In genomic region chr19:35388277-35389054, GRCh38 we compare ENCODE assay signal across 1 cellular context.
TF ChIP-seq lines count a peak whose summit lies in the region.

No MANE protein-coding gene starts in this region.

TF ChIP-seq in HepG2, 621 proteins besides CTCF, POLR2A, EP300 and RAD21 (continued from another document and continues in another):
- TF ChIP-seq PRDM10 (CRISPR knock-in tag; IDR thresholded peaks at IDR 0.05; ENCODE audit: low read depth): 0 out of 2 replicates have a peak, but pooled peaks have one; percentile 34
- no peak for TF ChIP-seq SNAPC5 (CRISPR knock-in tag; IDR thresholded peaks at IDR 0.05; ENCODE audit: borderline replicate concordance)
- 0 out of 2 replicates have a peak, but pooled peaks have one; percentile 39 for TF ChIP-seq ZNF792 (CRISPR knock-in tag; IDR thresholded peaks at IDR 0.05)
- no peak for TF ChIP-seq POGK (CRISPR knock-in tag; conservative IDR thresholded peaks at IDR 0.05)
- TF ChIP-seq ZBTB37 (CRISPR knock-in tag; IDR thresholded peaks at IDR 0.05): 0 out of 2 replicates have a peak, but pooled peaks have one; percentile 8
- TF ChIP-seq EEA1 (CRISPR knock-in tag; IDR thresholded peaks at IDR 0.05; ENCODE audit: borderline replicate concordance): no peak
- no peak for TF ChIP-seq ZNF451 (CRISPR knock-in tag; IDR thresholded peaks at IDR 0.05)
- no peak for TF ChIP-seq SRF (IDR thresholded peaks at IDR 0.05; ENCODE audit: low read depth, low read length)
- TF ChIP-seq ZSCAN30 (CRISPR knock-in tag; IDR thresholded peaks at IDR 0.05): no peak
- TF ChIP-seq ATF5 (CRISPR knock-in tag; IDR thresholded peaks at IDR 0.05; ENCODE audit: low read depth): no peak
- TF ChIP-seq ZNF562 (CRISPR knock-in tag; IDR thresholded peaks at IDR 0.05; ENCODE audit: borderline replicate concordance): no peak
- no peak for TF ChIP-seq U2AF1 (optimal IDR thresholded peaks at IDR 0.05; ENCODE audit: low read depth, low read length)
- TF ChIP-seq CEBPB (IDR thresholded peaks at IDR 0.05; ENCODE audit: borderline replicate concordance, low read depth, low read length): no peak
- no peak for TF ChIP-seq ZNF501 (CRISPR knock-in tag; IDR thresholded peaks at IDR 0.05)
- no peak for TF ChIP-seq JUND (CRISPR knock-in tag; IDR thresholded peaks at IDR 0.05)
- no peak for TF ChIP-seq ELK4 (CRISPR knock-in tag; IDR thresholded peaks at IDR 0.05; ENCODE audit: borderline replicate concordance)
- TF ChIP-seq HNF1B (CRISPR knock-in tag; IDR thresholded peaks at IDR 0.05): no peak
- TF ChIP-seq ZNF576 (CRISPR knock-in tag; IDR thresholded peaks at IDR 0.05): no peak
- TF ChIP-seq PAWR (CRISPR knock-in tag; IDR thresholded peaks at IDR 0.05; ENCODE audit: borderline replicate concordance): no peak
- 0 out of 4 replicates have a peak, but pooled peaks of 1 of the 2 experiments have one; percentile 38 for TF ChIP-seq NR2F1 (CRISPR knock-in tag; IDR thresholded peaks at IDR 0.05)
- TF ChIP-seq KDM2A (CRISPR knock-in tag; IDR thresholded peaks at IDR 0.05; ENCODE audit: borderline replicate concordance, low read depth): no peak
- TF ChIP-seq ZNF710 (CRISPR knock-in tag; IDR thresholded peaks at IDR 0.05; ENCODE audit: borderline replicate concordance): 0 out of 2 replicates have a peak, but pooled peaks have one; percentile 33
- TF ChIP-seq ZBTB26 (CRISPR knock-in tag; IDR thresholded peaks at IDR 0.05; ENCODE audit: borderline replicate concordance): no peak
- no peak for TF ChIP-seq ZNF644 (CRISPR knock-in tag; IDR thresholded peaks at IDR 0.05; ENCODE audit: low read depth)
- no peak for TF ChIP-seq POLR2AphosphoS5 (IDR thresholded peaks at IDR 0.05; ENCODE audit: low read depth, low read length)
- no peak for TF ChIP-seq ZMYM4 (CRISPR knock-in tag; IDR thresholded peaks at IDR 0.05)
- TF ChIP-seq ETV5 (CRISPR knock-in tag; IDR thresholded peaks at IDR 0.05; ENCODE audit: borderline replicate concordance): peak; percentile 25; the same call in 1 of the 2 replicates
- no peak for TF ChIP-seq GABPA (IDR thresholded peaks at IDR 0.05; ENCODE audit: low read depth, low read length)
- TF ChIP-seq GABPA (CRISPR knock-in tag; IDR thresholded peaks at IDR 0.05; ENCODE audit: low read depth): no peak
- peak; percentile 74 for TF ChIP-seq PAXIP1 (CRISPR knock-in tag; conservative IDR thresholded peaks at IDR 0.05)
- TF ChIP-seq ATF7-NPFF (CRISPR knock-in tag; IDR thresholded peaks at IDR 0.05; ENCODE audit: low read depth): no peak
- TF ChIP-seq ZSCAN22 (CRISPR knock-in tag; IDR thresholded peaks at IDR 0.05): no peak
- no peak for TF ChIP-seq REXO4 (CRISPR knock-in tag; IDR thresholded peaks at IDR 0.05; ENCODE audit: borderline replicate concordance)
